ENCODE assay signal across 7 cellular contexts in genomic region chr4:131976133-131977002, GRCh38.
DNase-seq lines count a peak whose midpoint lies in the region; ATAC-seq, FAIRE-seq and TF ChIP-seq lines count a peak whose summit lies in the region.
"Not testable (repeated sequence)": the region's sequence is repeated elsewhere in the genome, so short reads cannot be mapped to it uniquely, and the experiment has no call there.

No MANE protein-coding gene starts in this region.

- not testable (repeated sequence) for H3K4me2 ChIP-seq in K562 (ENCODE audit: insufficient read depth, low read length)

- not testable (repeated sequence) for FAIRE-seq in K562 (lab: Jason Lieb, UNC)

- not testable (repeated sequence) for H3K79me2 ChIP-seq in K562 (ENCODE audit: control insufficient read depth, insufficient read depth, low read length)

- TF ChIP-seq POLR2A in K562 (conservative IDR thresholded peaks at IDR 0.05); esophagus muscularis mucosa (IDR thresholded peaks at IDR 0.05; ENCODE audit: low read depth); sigmoid colon (IDR thresholded peaks at IDR 0.05): not testable (repeated sequence)

- H3K9me3 Mint-ChIP-seq in activated T-cell treated with anti-CD3 and anti-CD28 coated beads, Interleukin-2, amount 50 U/mL, for 24 hours = peaks cover 14% of the 10 kb centered on the region

- POLR2A ChIA-PET in K562 (lab: Yijun Ruan, JAX) = not testable (repeated sequence)

- H3K4me1 ChIP-seq in RWPE2 (ENCODE audit: insufficient read depth, poor library complexity, severe bottlenecking); K562 (replicated peaks in 1 of 2; ENCODE audit: control insufficient read depth in 2 of 2, insufficient read depth in 2 of 2, low read length in 2 of 2); esophagus muscularis mucosa; lung (ENCODE audit: control insufficient read depth in 2 of 2, insufficient read depth in 2 of 2, low read length in 2 of 2); sigmoid colon: not testable (repeated sequence)

- not testable (repeated sequence) for H3K27ac ChIP-seq in RWPE2 (ENCODE audit: poor library complexity, severe bottlenecking); K562 (ENCODE audit: extremely low read depth, low read depth, low read length); lung (ENCODE audit: low read depth in 1 of 2, low read length in 1 of 2); sigmoid colon
- peak overlapping the region in 1 of 4 donors; percentile 28 for H3K27ac ChIP-seq in esophagus muscularis mucosa (replicated peaks in 1 of 4)

- not testable (repeated sequence) for H3K36me3 Mint-ChIP-seq in activated T-cell treated with anti-CD3 and anti-CD28 coated beads, Interleukin-2, amount 50 U/mL, for 24 hours (ENCODE audit: low read depth)

- TF ChIP-seq CTCF in GM12873 (IDR thresholded peaks at IDR 0.05; ENCODE audit: insufficient read depth, low read depth, low read length, missing control alignments) = peak; percentile 15
- TF ChIP-seq CTCF in RWPE2 (IDR thresholded peaks at IDR 0.05; ENCODE audit: poor library complexity, severe bottlenecking); K562 (IDR thresholded peaks at IDR 0.05 in 2 of 3, conservative IDR thresholded peaks at IDR 0.05 in 1 of 3; ENCODE audit: insufficient read depth in 2 of 3, low read depth in 1 of 3, low read length in 3 of 3); esophagus muscularis mucosa (IDR thresholded peaks at IDR 0.05); lung (IDR thresholded peaks at IDR 0.05; ENCODE audit: control extremely low read depth, extremely low read depth); sigmoid colon (IDR thresholded peaks at IDR 0.05): not testable (repeated sequence)

- not testable (repeated sequence) for H3K9me3 ChIP-seq in RWPE2 (ENCODE audit: severe bottlenecking); K562 (replicated peaks; ENCODE audit: control insufficient read depth, insufficient read depth, low read depth, low read length); lung (ENCODE audit: control insufficient read depth in 2 of 2, insufficient read depth in 1 of 2, low read length in 1 of 2); sigmoid colon
- H3K9me3 ChIP-seq in esophagus muscularis mucosa = peaks cover 0 to 21% (median 8%) of the 10 kb centered on the region in 4 donors

- H3K27ac Mint-ChIP-seq in activated T-cell treated with anti-CD3 and anti-CD28 coated beads, Interleukin-2, amount 50 U/mL, for 24 hours = peak overlapping the region; percentile 79

- H3K27me3 Mint-ChIP-seq in activated T-cell treated with anti-CD3 and anti-CD28 coated beads, Interleukin-2, amount 50 U/mL, for 24 hours = not testable (repeated sequence)

- ATAC-seq in RWPE2 (ENCODE audit: low read depth); K562; lung (ENCODE audit: insufficient read depth, low FRiP score): not testable (repeated sequence)

- CTCF ChIA-PET in K562 (lab: Yijun Ruan, JAX; ENCODE audit: low intra/inter-chr PET ratio) = not testable (repeated sequence)

- H3K9me1 ChIP-seq in K562 (ENCODE audit: control insufficient read depth, insufficient read depth, low read length) = not testable (repeated sequence)

- TF ChIP-seq RAD21 in K562 (CRISPR knock-in tag; conservative IDR thresholded peaks at IDR 0.05 in 1 of 2, IDR thresholded peaks at IDR 0.05 in 1 of 2) = not testable (repeated sequence)

- WGBS in K562 (ENCODE audit: insufficient coverage, low coverage, missing lambda C conversion rate) = 30% methylated on average over 32 of the region's 71 CpGs
- WGBS in esophagus muscularis mucosa = 94% methylated on average over 39 of the region's 71 CpGs
- 84 to 92% methylated on average over 71 of the region's 71 CpGs for WGBS in lung, 2 donors
- 92 to 93% methylated on average over 67 to 71 of the region's 71 CpGs for WGBS in sigmoid colon, 2 donors

- H2AFZ ChIP-seq in K562 (ENCODE audit: low read depth, low read length) = not testable (repeated sequence)

- BruUV-seq in K562 (replicated peaks; lab: Mats Ljungman, UMichigan) = not testable (repeated sequence)

- not testable (repeated sequence) for DNase-seq in RWPE2 (ENCODE audit: low spot score); K562 (ENCODE audit: extremely low read depth in 1 of 4, low spot score in 3 of 4); esophagus muscularis mucosa (ENCODE audit: extremely low spot score); lung (ENCODE audit: low spot score)
- peak; percentile 46 for DNase-seq in activated T-cell treated with anti-CD3 and anti-CD28 coated beads, Interleukin-2, amount 50 U/mL, for 24 hours
- DNase-seq in sigmoid colon = peak; percentile 57

- not testable (repeated sequence) for H3K4me1 Mint-ChIP-seq in activated T-cell treated with anti-CD3 and anti-CD28 coated beads, Interleukin-2, amount 50 U/mL, for 24 hours (ENCODE audit: low read depth)

- not testable (repeated sequence) for H4K20me1 ChIP-seq in K562 (replicated peaks; ENCODE audit: control insufficient read depth, insufficient read depth, low read length)

- in situ Hi-C loops in K562 (cut with MboI) = not testable (repeated sequence)

- not testable (repeated sequence) for H3K9ac ChIP-seq in K562 (ENCODE audit: insufficient read depth in 1 of 2, low read depth in 2 of 2, low read length in 2 of 2)

- H3K4me3 Mint-ChIP-seq in activated T-cell treated with anti-CD3 and anti-CD28 coated beads, Interleukin-2, amount 50 U/mL, for 24 hours = peak overlapping the region; percentile 79

- intact Hi-C loops in K562 (cut with micrococcal nuclease); esophagus muscularis mucosa (cut with DNase I); sigmoid colon (cut with DNase I): not testable (repeated sequence)

- H3K4me3 ChIP-seq in RWPE2 (ENCODE audit: severe bottlenecking) (peak overlapping the region; percentile 41), esophagus muscularis mucosa (peak overlapping the region; percentile 12 to 41 (median 20)), lung (peak overlapping the region; percentile 52), sigmoid colon (peak overlapping the region in 2 of 4 donors; percentile 7 to 29)
- not testable (repeated sequence) for H3K4me3 ChIP-seq in K562

- TF ChIP-seq EP300 in K562 (IDR thresholded peaks at IDR 0.05; ENCODE audit: low read length); esophagus muscularis mucosa (IDR thresholded peaks at IDR 0.05); sigmoid colon (IDR thresholded peaks at IDR 0.05): not testable (repeated sequence)

- H3K36me3 ChIP-seq in RWPE2 (ENCODE audit: low read depth); K562 (ENCODE audit: control insufficient read depth, insufficient read depth, low read length); esophagus muscularis mucosa; lung (ENCODE audit: control insufficient read depth in 2 of 2, insufficient read depth in 2 of 2, low read length in 2 of 2); sigmoid colon: not testable (repeated sequence)

- not testable (repeated sequence) for H3K27me3 ChIP-seq in RWPE2 (ENCODE audit: insufficient read depth, poor library complexity, severe bottlenecking); K562 (ENCODE audit: control insufficient read depth in 2 of 2, insufficient read depth in 2 of 2, low read length in 2 of 2); esophagus muscularis mucosa; lung (ENCODE audit: control insufficient read depth, insufficient read depth); sigmoid colon

TF ChIP-seq in K562, 482 proteins besides CTCF, POLR2A, EP300 and RAD21:
- peak; percentile 50 to 61; a peak in 3 of 4 replicates for TF ChIP-seq NRF1 (conservative IDR thresholded peaks at IDR 0.05 in 1 of 2, IDR thresholded peaks at IDR 0.05 in 1 of 2)
